16 cellular contexts compared by ENCODE assay signal in the genomic region with DNA sequence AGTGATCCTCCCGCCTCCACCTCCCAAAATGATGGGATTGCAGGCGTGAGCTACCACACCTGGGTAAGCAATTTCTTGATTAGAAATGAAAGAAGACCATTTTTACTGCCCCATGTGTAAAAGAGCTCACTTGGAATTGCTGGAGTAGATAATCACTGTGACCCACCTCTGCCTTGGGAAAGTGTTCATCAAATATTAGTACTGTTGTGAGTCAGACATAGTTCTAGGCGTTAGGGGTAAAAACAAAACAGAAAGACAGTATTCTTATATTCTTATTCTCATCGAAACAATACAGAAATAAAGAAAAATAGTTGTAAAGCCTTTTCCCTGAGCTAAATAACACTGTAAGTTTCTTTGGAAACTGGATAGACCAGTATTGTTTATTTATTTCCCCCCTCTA. TPM values are rescaled to one million over a fixed set of nuclear protein-coding genes. Genes with fewer than 3 reads are reported as not detected.
A peak's percentile ranks its signal among the peaks of the same experiment; 100 is the strongest.
DNase-seq lines count a peak whose midpoint lies in the region; ATAC-seq, FAIRE-seq and TF ChIP-seq lines count a peak whose summit lies in the region.
"Had no signal": no experiment of that assay in that cellular context is flagged by ENCODE, and none has a peak within 500 bp of the region (broad histone marks: within the 10 kb centered on the region; RNA-seq: fewer than 3 reads in every experiment).

No MANE protein-coding gene starts in this region.

- no peaks in the 10 kb centered on the region for H3K9me3 ChIP-seq in SJSA1 (replicated peaks)
- H3K9me3 ChIP-seq in sigmoid colon, result no peaks in the 10 kb centered on the region

- H3K4me3 ChIP-seq in SJSA1, result no peak overlapping the region
- H3K4me3 ChIP-seq in sigmoid colon, result no peak overlapping the region

- no peak for TF ChIP-seq POLR2A in sigmoid colon (IDR thresholded peaks at IDR 0.05)
- TF ChIP-seq POLR2A in GM18505 (IDR thresholded peaks at IDR 0.05; ENCODE audit: borderline replicate concordance, extremely low read depth, insufficient read depth, insufficient read length), result no peak

- peaks cover 2% of the 10 kb centered on the region; the same call in 1 of the 2 replicates for H3K36me3 ChIP-seq in SJSA1
- peaks cover 0 to 31% (median 8%) of the 10 kb centered on the region in 4 donors for H3K36me3 ChIP-seq in sigmoid colon

- H3K4me1 ChIP-seq in SJSA1 (replicated peaks) (peaks cover 26% of the 10 kb centered on the region), sigmoid colon (peaks cover 0 to 22% (median 15%) of the 10 kb centered on the region in 4 donors)

- intact Hi-C loops in sigmoid colon (cut with DNase I), result no loop called here

- TF ChIP-seq EP300 in sigmoid colon (IDR thresholded peaks at IDR 0.05), result no peak

- H3K27ac ChIP-seq in SJSA1 (peak overlapping the region; percentile 75), sigmoid colon (peak overlapping the region; percentile 63 to 80 (median 70))

- peak; percentile 51 for FAIRE-seq in GM18507 (lab: Jason Lieb, UNC)

- 69 to 73% methylated on average over 4 of the region's 4 CpGs for WGBS in sigmoid colon, 2 donors

- TF ChIP-seq CTCF in sigmoid colon (IDR thresholded peaks at IDR 0.05), result no peak

- no peaks in the 10 kb centered on the region for H3K27me3 ChIP-seq in SJSA1 (replicated peaks)
- no peaks in the 10 kb centered on the region for H3K27me3 ChIP-seq in sigmoid colon

- DNase-seq in GM18507 (ENCODE audit: extremely low spot score, insufficient read length, low read depth) (no peak), SJSA1 (ENCODE audit: low read depth in 1 of 2, low spot score in 2 of 2) (no peak), sigmoid colon (no peak), NCI-H510A (lab: John Stamatoyannopoulos, UW) (no peak)
- no peak for DNase-seq in stimulated activated CD4-positive, alpha-beta T cell treated with anti-CD3 and anti-CD28 coated beads, Interleukin-2, amount 100 ng/mL, for 24 hours
- DNase-seq: activated CD4-positive, alpha-beta T cell treated with anti-CD3 and anti-CD28 coated beads, Interleukin-2, amount 50 U/mL, for 48 hours; CD8-positive, alpha-beta memory T cell; erythroblast; NCI-H345; retina had no signal

- ATAC-seq in esophagus mucosa (peak; percentile 51), GM18505 (IDR thresholded peaks at IDR 0.05; ENCODE audit: unreplicated experiment) (no peak), HG03469 (IDR thresholded peaks at IDR 0.05; ENCODE audit: unreplicated experiment) (no peak)

RNA-seq across cellular contexts. Expression of a gene that starts 36.2 kb away (rescaled TPM):
- total RNA-seq in SJSA1 (2014; rRNA removed; shearing (Covaris generic)), result not detected in 2 replicates
- total RNA-seq in esophagus mucosa (not detected), sigmoid colon (1 to 10 TPM; 1.3 to 4.3 (median 1.6) TPM)
- 1 to 10 TPM in 1 of 3 donors, under 1 TPM in 2; 0.60 to 2.4 (median 0.69) TPM for polyA plus RNA-seq in sigmoid colon
- total RNA-seq: activated T-helper 2 cell treated with anti-CD3 and anti-CD28 coated beads, Interferon-gamma antibody, Interleukin-2, Interleukin-4, amounts not matched to agents 10 μg/mL and 5 μg/mL and 100 μg/mL, durations not matched to agents 14 hours and 24 hours and 36 hours; CD8-positive, alpha-beta memory T cell; subcutaneous adipose tissue; T-helper 2 cell treated with Interferon-gamma antibody and Interleukin-4, amounts not matched to agents 100 ng/mL and 5 ng/mL, for 36 hours had no signal
- polyA plus RNA-seq: CD8-positive, alpha-beta memory T cell had no signal

RNA-seq across cellular contexts. Expression of a gene that starts 40.9 kb away (rescaled TPM):
- total RNA-seq in SJSA1 (2014; rRNA removed; shearing (Covaris generic)), result not detected in 2 replicates
- total RNA-seq in esophagus mucosa (not detected), sigmoid colon (10 to 100 TPM in 1 of 4 donors, not detected in 3; 11.4 TPM)
- under 1 TPM in 1 of 3 donors, not detected in 2; 0.39 TPM for polyA plus RNA-seq in sigmoid colon
- total RNA-seq: activated T-helper 2 cell treated with anti-CD3 and anti-CD28 coated beads, Interferon-gamma antibody, Interleukin-2, Interleukin-4, amounts not matched to agents 10 μg/mL and 5 μg/mL and 100 μg/mL, durations not matched to agents 14 hours and 24 hours and 36 hours; CD8-positive, alpha-beta memory T cell; subcutaneous adipose tissue; T-helper 2 cell treated with Interferon-gamma antibody and Interleukin-4, amounts not matched to agents 100 ng/mL and 5 ng/mL, for 36 hours had no signal
- polyA plus RNA-seq: CD8-positive, alpha-beta memory T cell had no signal
